ENCODE assay signal across 29 cellular contexts in genomic region chr18:40897884-40898283, GRCh38.
"Had no signal": no experiment of that assay in that cellular context is flagged by ENCODE, and none has a peak within 500 bp of the region (broad histone marks: within the 10 kb centered on the region; RNA-seq: fewer than 3 reads in every experiment).

No MANE protein-coding gene starts in this region.

- H3K27me3 ChIP-seq: colonic mucosa, dorsolateral prefrontal cortex, gastroesophageal sphincter, left lung, sigmoid colon, testis, vagina had no signal

- H3K4me3 ChIP-seq: colonic mucosa, dorsolateral prefrontal cortex, gastroesophageal sphincter, left lung, lung, sigmoid colon, testis, vagina had no signal

- FAIRE-seq: bronchial epithelial cell had no signal

- DNase-seq: activated CD4-positive, alpha-beta T cell treated with anti-CD3 and anti-CD28 coated beads for 36 hours; activated CD4-positive, alpha-beta T cell treated with anti-CD3 and anti-CD28 coated beads, Interleukin-2, amount 50 U/mL, for 4 hours; activated CD8-positive, alpha-beta memory T cell treated with anti-CD3 and anti-CD28 coated beads for 24 hours; activated CD8-positive, alpha-beta memory T cell treated with anti-CD3 and anti-CD28 coated beads, Interleukin-2, amount 50 U/mL, for 48 hours; activated effector memory CD4-positive, alpha-beta T cell treated with Interleukin-2 at 50 U/mL for 16 hours; activated naive CD4-positive, alpha-beta T cell treated with anti-CD3 and anti-CD28 coated beads for 36 hours; activated naive CD8-positive, alpha-beta T cell treated with anti-CD3 and anti-CD28 coated beads, Interleukin-2, amount 10 ng/mL, durations not matched to agents 7 days and 5 days; activated T-cell treated with anti-CD3 and anti-CD28 coated beads, Interleukin-2, amount 50 U/mL, for 48 hours; amniotic stem cell; colonic mucosa; dorsolateral prefrontal cortex; effector memory CD8-positive, alpha-beta T cell; head of caudate nucleus; hypothalamus; immature natural killer cell; kidney glomerular epithelial cell; left lung; midbrain; retina; sigmoid colon; stimulated activated CD4-positive, alpha-beta T cell treated with anti-CD3 and anti-CD28 coated beads, Interleukin-2, amount 100 ng/mL, for 48 hours; stimulated activated CD8-positive, alpha-beta memory T cell treated with anti-CD3 and anti-CD28 coated beads, Interleukin-4, amount 100 ng/mL, for 48 hours; stimulated activated naive B cell treated with anti-CD40 and anti-IgM and Interleukin-4, amounts not matched to agents 10 μg/mL and 1 μg/mL and 100 μg/mL, for 72 hours; T-helper 9 cell; testis had no signal

- H3K36me3 ChIP-seq: colonic mucosa, gastroesophageal sphincter, left lung, sigmoid colon, vagina had no signal

- H3K27ac ChIP-seq: colonic mucosa, dorsolateral prefrontal cortex, gastroesophageal sphincter, left lung, sigmoid colon, testis, vagina had no signal

- H3K4me1 ChIP-seq: colonic mucosa, gastroesophageal sphincter, left lung, sigmoid colon, testis, vagina had no signal

- H3K9me3 ChIP-seq: colonic mucosa, gastroesophageal sphincter, sigmoid colon, testis, vagina had no signal
